In genomic region chr1:161528550-161528949, GRCh38 we compare ENCODE assay signal across 13 cellular contexts. TPM values are rescaled to one million over a fixed set of nuclear protein-coding genes. Genes with fewer than 3 reads are reported as not detected.
A peak's percentile ranks its signal among the peaks of the same experiment; 100 is the strongest.
DNase-seq lines count a peak whose midpoint lies in the region; ATAC-seq and TF ChIP-seq lines count a peak whose summit lies in the region.
"Not testable (repeated sequence)": the region's sequence is repeated elsewhere in the genome, so short reads cannot be mapped to it uniquely, and the experiment has no call there.
"Had no signal": no experiment of that assay in that cellular context is flagged by ENCODE, and none has a peak within 500 bp of the region (broad histone marks: within the 10 kb centered on the region; RNA-seq: fewer than 3 reads in every experiment).

No MANE protein-coding gene starts in this region.

- not testable (repeated sequence) for TF ChIP-seq POLR2A in prostate gland (IDR thresholded peaks at IDR 0.05)

- not testable (repeated sequence) for H3K9me3 ChIP-seq in prostate gland; aorta (ENCODE audit: control insufficient read depth, low read length)

- not testable (repeated sequence) for H3K27ac Mint-ChIP-seq in activated naive CD8-positive, alpha-beta T cell
- H3K27ac Mint-ChIP-seq in dendritic cell treated with granulocyte-macrophage colony-stimulating factor and Interleukin-4, amounts not matched to agents 40 ng/mL and 50 ng/mL, for 4 days: peak overlapping the region; percentile 51

- H3K27ac ChIP-seq in prostate gland; aorta (ENCODE audit: low read depth in 1 of 2, low read length in 2 of 2): not testable (repeated sequence)

- not testable (repeated sequence) for H3K36me3 Mint-ChIP-seq in activated naive CD8-positive, alpha-beta T cell
- peaks cover 11% of the 10 kb centered on the region for H3K36me3 Mint-ChIP-seq in dendritic cell treated with granulocyte-macrophage colony-stimulating factor and Interleukin-4, amounts not matched to agents 40 ng/mL and 50 ng/mL, for 4 days (ENCODE audit: low read depth)

- 18% methylated on average over 3 of the region's 3 CpGs for WGBS in prostate gland
- 0 to 3% methylated on average over 3 of the region's 3 CpGs for WGBS in aorta, 2 donors

- TF ChIP-seq CTCF in prostate gland (IDR thresholded peaks at IDR 0.05): not testable (repeated sequence)

- not testable (repeated sequence) for H3K36me3 ChIP-seq in prostate gland; aorta (ENCODE audit: control insufficient read depth in 1 of 2, insufficient read depth in 2 of 2, low read length in 1 of 2)

- not testable (repeated sequence) for H3K27me3 Mint-ChIP-seq in activated naive CD8-positive, alpha-beta T cell; dendritic cell treated with granulocyte-macrophage colony-stimulating factor and Interleukin-4, amounts not matched to agents 40 ng/mL and 50 ng/mL, for 4 days

- H3K4me1 Mint-ChIP-seq in activated naive CD8-positive, alpha-beta T cell (ENCODE audit: low read depth): peaks cover 36% of the 10 kb centered on the region
- H3K4me1 Mint-ChIP-seq in dendritic cell treated with granulocyte-macrophage colony-stimulating factor and Interleukin-4, amounts not matched to agents 40 ng/mL and 50 ng/mL, for 4 days (ENCODE audit: low read depth): peaks cover 56% of the 10 kb centered on the region

- H3K4me3 ChIP-seq in prostate gland; aorta (ENCODE audit: low read length in 2 of 2): not testable (repeated sequence)

- not testable (repeated sequence) for H3K4me1 ChIP-seq in prostate gland (replicated peaks); aorta (ENCODE audit: control insufficient read depth in 1 of 2, insufficient read depth in 2 of 2, low read length in 2 of 2)

- not testable (repeated sequence) for H3K9me3 Mint-ChIP-seq in activated naive CD8-positive, alpha-beta T cell (ENCODE audit: low read depth); dendritic cell treated with granulocyte-macrophage colony-stimulating factor and Interleukin-4, amounts not matched to agents 40 ng/mL and 50 ng/mL, for 4 days

- not testable (repeated sequence) for H3K27me3 ChIP-seq in prostate gland (replicated peaks; ENCODE audit: insufficient read depth); aorta (ENCODE audit: control insufficient read depth in 1 of 2, insufficient read depth in 2 of 2, low read length in 1 of 2)

- ATAC-seq in left ventricle myocardium superior; aorta (ENCODE audit: low FRiP score): not testable (repeated sequence)

- DNase-seq in ELR (ENCODE audit: low read depth) (peak; percentile 15), NCI-H1105 (lab: John Stamatoyannopoulos, UW) (peak; percentile 48), OCI-M1 (lab: John Stamatoyannopoulos, UW) (peak; percentile 33), left ventricle myocardium superior (peak; percentile 69), prostate gland (ENCODE audit: low spot score) (peak; percentile 59), aorta (peak; percentile 84 to 89)

- peak overlapping the region; percentile 3 for H3K4me3 Mint-ChIP-seq in activated naive CD8-positive, alpha-beta T cell
- H3K4me3 Mint-ChIP-seq in dendritic cell treated with granulocyte-macrophage colony-stimulating factor and Interleukin-4, amounts not matched to agents 40 ng/mL and 50 ng/mL, for 4 days: not testable (repeated sequence)

- intact Hi-C loops in dendritic cell treated with granulocyte-macrophage colony-stimulating factor and Interleukin-4, amounts not matched to agents 40 ng/mL and 50 ng/mL, for 4 days (cut with micrococcal nuclease); left ventricle myocardium superior (cut with micrococcal nuclease); prostate gland (cut with DNase I); aorta (cut with DNase I): not testable (repeated sequence)

RNA-seq across cellular contexts. Expression of gene HSPA6, which starts 4.2 kb away (rescaled TPM):
- total RNA-seq in left ventricle myocardium superior: 1.1 TPM
- 1 to 10 TPM in 1 of 2 donors, under 1 TPM in 1; 0.64 to 4.9 TPM for total RNA-seq in prostate gland
- 10 to 100 TPM in 1 of 2 donors, 1 to 10 TPM in 1; 9.0 to 19.0 TPM for total RNA-seq in aorta
- 1 to 10 TPM; 1.1 to 1.4 TPM for polyA plus RNA-seq in aorta
- total RNA-seq: GM23248 had no signal

RNA-seq across cellular contexts. Expression of gene FCGR3A, which starts 21.1 kb away (rescaled TPM):
- 19.9 TPM for total RNA-seq in left ventricle myocardium superior
- total RNA-seq in prostate gland: 1 to 10 TPM; 6.9 to 7.4 TPM
- 100 to 1,000 TPM in 1 of 2 donors, 10 to 100 TPM in 1; 88.2 to 116 TPM for total RNA-seq in aorta
- polyA plus RNA-seq in aorta: 100 to 1,000 TPM in 1 of 2 donors, 10 to 100 TPM in 1; 13.9 to 108 TPM
- total RNA-seq: GM23248, LHCN-M2, SJSA1 had no signal
- polyA plus RNA-seq: BJ, GM23248 had no signal

RNA-seq across cellular contexts. Expression of gene FCGR2A, which starts 23.3 kb away (rescaled TPM):
- total RNA-seq in left ventricle myocardium superior (19.9 TPM), prostate gland (10 to 100 TPM in 1 of 2 donors, 1 to 10 TPM in 1; 8.5 to 21.2 TPM), aorta (100 to 1,000 TPM in 1 of 2 donors, 10 to 100 TPM in 1; 83.1 to 113 TPM)
- 10 to 100 TPM; 13.3 to 83.1 TPM for polyA plus RNA-seq in aorta
- total RNA-seq: GM23248, LHCN-M2 had no signal
- polyA plus RNA-seq: CD8-positive, alpha-beta memory T cell; GM23248 had no signal

Comparison
In these comparisons a context has a peak if more than half of its experiments do, and no peak if none do; other contexts are left out.
1. DNase-seq: peak in every context shown above with its lines; median percentile 86 in aorta; 69 in left ventricle myocardium superior; 59 in prostate gland; 48 in NCI-H1105; 33 in OCI-M1; 15 in ELR.